ENCODE assay signal across 1 cellular context in genomic region chr1:156508955-156509234, GRCh38.
TF ChIP-seq lines count a peak whose summit lies in the region.

No MANE protein-coding gene starts in this region.

TF ChIP-seq in IMR-90, 13 proteins besides CTCF, POLR2A, EP300 and RAD21 (continued from another document):
- TF ChIP-seq ELK1 (IDR thresholded peaks at IDR 0.05; ENCODE audit: borderline replicate concordance, low read depth, low read length) (no peak), CHD1 (IDR thresholded peaks at IDR 0.05; ENCODE audit: low read depth, low read length) (no peak), SMC3 (IDR thresholded peaks at IDR 0.05; ENCODE audit: low read depth, low read length) (no peak), MAFK (IDR thresholded peaks at IDR 0.05; ENCODE audit: low read depth, low read length) (no peak), USF2 (IDR thresholded peaks at IDR 0.05; ENCODE audit: low read depth, low read length) (no peak), RFX5 (IDR thresholded peaks at IDR 0.05; ENCODE audit: low read depth, low read length) (no peak), NFE2L2 (IDR thresholded peaks at IDR 0.05; ENCODE audit: low read depth, low read length) (no peak), MAZ (IDR thresholded peaks at IDR 0.05; ENCODE audit: borderline replicate concordance, low read depth, low read length) (no peak), FOS (IDR thresholded peaks at IDR 0.05; ENCODE audit: low read depth, low read length) (no peak), MXI1 (IDR thresholded peaks at IDR 0.05; ENCODE audit: borderline replicate concordance, low read depth, low read length) (no peak)
